8 cellular contexts compared by ENCODE assay signal in genomic region chr6:6696867-6697531, GRCh38.
DNase-seq lines count a peak whose midpoint lies in the region; FAIRE-seq lines count a peak whose summit lies in the region.

No MANE protein-coding gene starts in this region.

- H3K9me3 Mint-ChIP-seq in activated naive CD4-positive, alpha-beta T cell treated with anti-CD3 and anti-CD28 coated beads for 36 hours: no peaks in the 10 kb centered on the region
- H3K9me3 Mint-ChIP-seq in activated T-helper 2 cell treated with anti-CD3 and anti-CD28 coated beads, Interferon-gamma antibody, Interleukin-2, Interleukin-4, amounts not matched to agents 10 μg/mL and 5 μg/mL and 100 μg/mL, durations not matched to agents 14 hours and 24 hours and 36 hours: no peaks in the 10 kb centered on the region

- H3K27ac ChIP-seq in small intestine (ENCODE audit: low read depth in 1 of 2, low read length in 1 of 2): peak overlapping the region in 1 of 2 donors; percentile 66

- DNase-seq in 8988T (peak; percentile 56), GM03348 (ENCODE audit: low spot score) (peak; percentile 73), NCI-H2081 (lab: John Stamatoyannopoulos, UW) (peak; percentile 65 to 69), hepatic stellate cell (ENCODE audit: low spot score) (peak; percentile 46), small intestine (peak; percentile 74), activated T-cell treated with anti-CD3 and anti-CD28 coated beads for 4 hours (no peak)
- DNase-seq in activated naive CD4-positive, alpha-beta T cell treated with anti-CD3 and anti-CD28 coated beads for 36 hours: peak; percentile 65
- no peak for DNase-seq in activated T-helper 2 cell treated with anti-CD3 and anti-CD28 coated beads, Interferon-gamma antibody, Interleukin-2, Interleukin-4, amounts not matched to agents 10 μg/mL and 5 μg/mL and 100 μg/mL, durations not matched to agents 14 hours and 24 hours and 36 hours (ENCODE audit: low spot score)

- intact Hi-C loops in activated naive CD4-positive, alpha-beta T cell treated with anti-CD3 and anti-CD28 coated beads for 36 hours (cut with micrococcal nuclease): loop anchor here (2.0 kb wide), 1 partner anchor 20 kb away; no protein-coding TSS in a partner anchor
- intact Hi-C loops in activated T-helper 2 cell treated with anti-CD3 and anti-CD28 coated beads, Interferon-gamma antibody, Interleukin-2, Interleukin-4, amounts not matched to agents 10 μg/mL and 5 μg/mL and 100 μg/mL, durations not matched to agents 14 hours and 24 hours and 36 hours (cut with micrococcal nuclease): no loop called here

- no peaks in the 10 kb centered on the region for H3K27me3 ChIP-seq in small intestine (ENCODE audit: control insufficient read depth in 2 of 2, insufficient read depth in 2 of 2, low read length in 2 of 2)

- H3K4me1 ChIP-seq in small intestine (ENCODE audit: control insufficient read depth in 2 of 2, insufficient read depth in 1 of 2, low read depth in 1 of 2, low read length in 1 of 2): peaks cover 3 to 16% of the 10 kb centered on the region in 2 donors

- H3K4me1 Mint-ChIP-seq in activated naive CD4-positive, alpha-beta T cell treated with anti-CD3 and anti-CD28 coated beads for 36 hours (ENCODE audit: low read depth): no peaks in the 10 kb centered on the region
- H3K4me1 Mint-ChIP-seq in activated T-helper 2 cell treated with anti-CD3 and anti-CD28 coated beads, Interferon-gamma antibody, Interleukin-2, Interleukin-4, amounts not matched to agents 10 μg/mL and 5 μg/mL and 100 μg/mL, durations not matched to agents 14 hours and 24 hours and 36 hours (ENCODE audit: low read depth): peaks cover 16% of the 10 kb centered on the region

- no peak overlapping the region for H3K4me3 ChIP-seq in small intestine (ENCODE audit: low read depth in 1 of 2, low read length in 2 of 2)

- no peaks in the 10 kb centered on the region for H3K36me3 Mint-ChIP-seq in activated naive CD4-positive, alpha-beta T cell treated with anti-CD3 and anti-CD28 coated beads for 36 hours (ENCODE audit: low read depth)
- no peaks in the 10 kb centered on the region for H3K36me3 Mint-ChIP-seq in activated T-helper 2 cell treated with anti-CD3 and anti-CD28 coated beads, Interferon-gamma antibody, Interleukin-2, Interleukin-4, amounts not matched to agents 10 μg/mL and 5 μg/mL and 100 μg/mL, durations not matched to agents 14 hours and 24 hours and 36 hours (ENCODE audit: low read depth)

- no peak for FAIRE-seq in small intestine (lab: Jason Lieb, UNC)

- CTCF ChIA-PET in activated naive CD4-positive, alpha-beta T cell treated with anti-CD3 and anti-CD28 coated beads for 36 hours (lab: Charles Lee): interaction anchor here (0.5 to 1.7 kb wide), 18 partner anchors 8 to 420 kb away, joined by 3 to 7 read pairs (median 3); no protein-coding TSS in a partner anchor

- no peak overlapping the region for H3K27ac Mint-ChIP-seq in activated naive CD4-positive, alpha-beta T cell treated with anti-CD3 and anti-CD28 coated beads for 36 hours
- H3K27ac Mint-ChIP-seq in activated T-helper 2 cell treated with anti-CD3 and anti-CD28 coated beads, Interferon-gamma antibody, Interleukin-2, Interleukin-4, amounts not matched to agents 10 μg/mL and 5 μg/mL and 100 μg/mL, durations not matched to agents 14 hours and 24 hours and 36 hours: no peak overlapping the region

- WGBS in small intestine, 3 donors: 21 to 33% (median 32%) methylated on average over 9 of the region's 9 CpGs

- H3K27me3 Mint-ChIP-seq in activated naive CD4-positive, alpha-beta T cell treated with anti-CD3 and anti-CD28 coated beads for 36 hours (ENCODE audit: low read depth): peaks cover 10% of the 10 kb centered on the region
- H3K27me3 Mint-ChIP-seq in activated T-helper 2 cell treated with anti-CD3 and anti-CD28 coated beads, Interferon-gamma antibody, Interleukin-2, Interleukin-4, amounts not matched to agents 10 μg/mL and 5 μg/mL and 100 μg/mL, durations not matched to agents 14 hours and 24 hours and 36 hours (ENCODE audit: low read depth): peaks cover 16% of the 10 kb centered on the region

- no peak overlapping the region for H3K4me3 Mint-ChIP-seq in activated naive CD4-positive, alpha-beta T cell treated with anti-CD3 and anti-CD28 coated beads for 36 hours
- H3K4me3 Mint-ChIP-seq in activated T-helper 2 cell treated with anti-CD3 and anti-CD28 coated beads, Interferon-gamma antibody, Interleukin-2, Interleukin-4, amounts not matched to agents 10 μg/mL and 5 μg/mL and 100 μg/mL, durations not matched to agents 14 hours and 24 hours and 36 hours (ENCODE audit: low read depth): no peak overlapping the region

- H3K36me3 ChIP-seq in small intestine (ENCODE audit: control insufficient read depth in 2 of 2, insufficient read depth in 2 of 2, low read length in 2 of 2): no peaks in the 10 kb centered on the region

- no peaks in the 10 kb centered on the region for H3K9me3 ChIP-seq in small intestine (ENCODE audit: control insufficient read depth, low read depth)

Comparison
In these comparisons a context has a peak if more than half of its experiments do, and no peak if none do; other contexts are left out.
1. DNase-seq: peak in 8988T (single experiment), GM03348 (single experiment), NCI-H2081 (2 of 2), activated naive CD4-positive, alpha-beta T cell treated with anti-CD3 and anti-CD28 coated beads for 36 hours (single experiment), hepatic stellate cell (single experiment) and small intestine (single experiment); none in activated T-helper 2 cell treated with anti-CD3 and anti-CD28 coated beads, Interferon-gamma antibody, Interleukin-2, Interleukin-4, amounts not matched to agents 10 μg/mL and 5 μg/mL and 100 μg/mL, durations not matched to agents 14 hours and 24 hours and 36 hours (single experiment) and activated T-cell treated with anti-CD3 and anti-CD28 coated beads for 4 hours (single experiment).